In genomic region chr7:5396542-5396941, GRCh38 we compare ENCODE assay signal across 8 cellular contexts. TPM values are rescaled to one million over a fixed set of nuclear protein-coding genes. Genes with fewer than 3 reads are reported as not detected.
A peak's percentile ranks its signal among the peaks of the same experiment; 100 is the strongest.
DNase-seq lines count a peak whose midpoint lies in the region; ATAC-seq, FAIRE-seq and TF ChIP-seq lines count a peak whose summit lies in the region.

No MANE protein-coding gene starts in this region.

- in situ Hi-C loops in SK-MEL-5 (cut with HindIII; ENCODE audit: low pct_unique_long_range_greater_than_20kb, low sequenced_read_pairs), result no loop called here

- H3K36me3 ChIP-seq in kidney (ENCODE audit: control insufficient read depth in 1 of 2, insufficient read depth in 2 of 2, low read length in 2 of 2), result peaks cover 2 to 22% of the 10 kb centered on the region in 2 donors

- DNase-seq in SIG-M5 treated with dmso at 0.1 percent for 504 hours (lab: John Stamatoyannopoulos, UW; ENCODE audit: unreplicated experiment) (peak; percentile 51), SIG-M5 (lab: John Stamatoyannopoulos, UW) (no peak), SK-MEL-5 (ENCODE audit: low read depth, low spot score) (peak; percentile 88), kidney (no peak), T1000 (lab: John Stamatoyannopoulos, UW) (no peak)
- DNase-seq in activated naive CD4-positive, alpha-beta T cell treated with anti-CD3 and anti-CD28 coated beads, Interleukin-2, amount 50 U/mL, for 72 hours (ENCODE audit: low spot score in 2 of 2), result peak; percentile 44 to 66
- DNase-seq in stimulated activated CD8-positive, alpha-beta memory T cell treated with anti-CD3 and anti-CD28 coated beads, Interleukin-15, amount 100 ng/mL, for 24 hours (ENCODE audit: low read depth), result peak; percentile 23

- no peaks in the 10 kb centered on the region for H3K9me3 ChIP-seq in kidney (ENCODE audit: control insufficient read depth in 1 of 2, low read length in 2 of 2)

- no peak for FAIRE-seq in kidney (lab: Jason Lieb, UNC)

- no peak overlapping the region for H3K4me3 ChIP-seq in kidney (ENCODE audit: low read length in 2 of 2)

- intact Hi-C loops in kidney (cut with DNase I), result no loop called here

- TF ChIP-seq CTCF in kidney (IDR thresholded peaks at IDR 0.05; ENCODE audit: borderline replicate concordance, extremely low read depth, insufficient read depth), result peak; percentile 21

- peaks cover 6 to 14% of the 10 kb centered on the region in 2 donors for H3K36me3 Mint-ChIP-seq in activated naive CD4-positive, alpha-beta T cell treated with anti-CD3 and anti-CD28 coated beads, Interleukin-2, amount 50 U/mL, for 72 hours

- no peak overlapping the region for H3K9ac ChIP-seq in kidney (ENCODE audit: low read length in 2 of 2)

- peaks cover 0 to 7% of the 10 kb centered on the region in 2 donors for H3K4me1 ChIP-seq in kidney (ENCODE audit: control insufficient read depth in 1 of 2, insufficient read depth in 1 of 2, low read depth in 1 of 2, low read length in 2 of 2)

- H3K9me3 Mint-ChIP-seq in activated naive CD4-positive, alpha-beta T cell treated with anti-CD3 and anti-CD28 coated beads, Interleukin-2, amount 50 U/mL, for 72 hours, result no peaks in the 10 kb centered on the region

- H3K27ac ChIP-seq in kidney (ENCODE audit: low read depth in 2 of 2, low read length in 2 of 2), result peak overlapping the region in 1 of 2 donors; percentile 90

- peak overlapping the region; percentile 74 to 95 for H3K27ac Mint-ChIP-seq in activated naive CD4-positive, alpha-beta T cell treated with anti-CD3 and anti-CD28 coated beads, Interleukin-2, amount 50 U/mL, for 72 hours

- peak; percentile 55 for ATAC-seq in HG03066 (IDR thresholded peaks at IDR 0.05; ENCODE audit: low read depth, unreplicated experiment)
- peak; percentile 41 to 64 for ATAC-seq in activated naive CD4-positive, alpha-beta T cell treated with anti-CD3 and anti-CD28 coated beads, Interleukin-2, amount 50 U/mL, for 72 hours

RNA-seq across cellular contexts. Expression of gene TNRC18, which starts 27.1 kb away (rescaled TPM):
- 40.8 and 44.4 TPM in 2 replicates for total RNA-seq in SK-MEL-5 (2014; rRNA removed; shearing (Covaris generic))
- polyA plus RNA-seq in SK-MEL-5 (2015; cell fraction: cytosol; rRNA removed), result 245 and 313 TPM in 2 replicates
- polyA plus RNA-seq in SK-MEL-5 (2015; cell fraction: nucleus; rRNA removed), result 106 and 120 TPM in 2 replicates
- 10 to 100 TPM; 46.9 to 47.7 TPM for total RNA-seq in activated naive CD4-positive, alpha-beta T cell treated with anti-CD3 and anti-CD28 coated beads, Interleukin-2, amount 50 U/mL, for 72 hours
- total RNA-seq in kidney, result 125 TPM
- polyA plus RNA-seq in kidney (ENCODE audit: insufficient read depth, low read depth, low replicate concordance), result 12.5 TPM

Comparison
In these comparisons a context has a peak if more than half of its experiments do, and no peak if none do; other contexts are left out.
1. DNase-seq: peak in SIG-M5 treated with dmso at 0.1 percent for 504 hours (single experiment), SK-MEL-5 (single experiment), activated naive CD4-positive, alpha-beta T cell treated with anti-CD3 and anti-CD28 coated beads, Interleukin-2, amount 50 U/mL, for 72 hours (2 of 2) and stimulated activated CD8-positive, alpha-beta memory T cell treated with anti-CD3 and anti-CD28 coated beads, Interleukin-15, amount 100 ng/mL, for 24 hours (single experiment); none in SIG-M5 (single experiment), kidney (single experiment) and T1000 (single experiment).